Comparison of ENCODE assay signal across 7 cellular contexts in the genomic region with DNA sequence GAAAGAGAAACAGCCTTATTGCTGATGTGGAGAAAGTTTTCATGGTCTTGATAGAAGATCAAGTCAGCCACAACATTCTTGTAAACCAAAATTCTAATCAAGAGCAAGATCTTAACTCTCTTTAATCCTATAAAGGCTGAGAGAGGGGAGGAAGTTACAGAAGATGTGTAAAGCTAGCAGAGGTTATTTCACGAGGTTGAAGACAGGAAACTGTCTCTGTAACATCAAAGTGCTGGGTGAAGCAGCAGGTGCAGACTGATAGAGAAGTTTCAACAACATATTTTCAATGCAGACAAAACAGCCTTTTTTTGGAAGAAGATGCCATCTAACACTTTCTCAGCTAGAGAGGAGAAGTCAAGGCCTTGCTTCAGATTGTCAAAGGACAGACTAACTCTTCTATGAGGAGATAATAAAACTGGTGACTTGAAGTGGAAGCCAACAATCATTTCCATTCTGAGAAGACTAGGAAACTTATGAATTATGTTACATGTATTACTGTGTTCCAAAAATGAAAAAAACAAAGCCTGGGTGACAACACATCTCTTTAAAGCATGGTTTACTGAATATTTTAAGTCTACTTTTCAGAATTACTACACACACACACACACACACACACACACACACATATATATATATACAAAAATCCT.
DNase-seq lines count a peak whose midpoint lies in the region; ATAC-seq lines count a peak whose summit lies in the region.
"Not testable (repeated sequence)": the region's sequence is repeated elsewhere in the genome, so short reads cannot be mapped to it uniquely, and the experiment has no call there.

No MANE protein-coding gene starts in this region.

- POLR2A ChIA-PET in CD4-positive, alpha-beta memory T cell (lab: Charles Lee; ENCODE audit: partially characterized antibody); activated CD4-positive, alpha-beta memory T cell treated with anti-CD3 and anti-CD28 coated beads, Interleukin-2, amount 10 ng/mL, durations not matched to agents 7 days and 5 days (lab: Charles Lee); activated naive CD8-positive, alpha-beta T cell treated with anti-CD3 and anti-CD28 coated beads, Interleukin-2, amount 10 ng/mL, durations not matched to agents 7 days and 5 days (lab: Charles Lee): not testable (repeated sequence)
- POLR2A ChIA-PET in naive thymus-derived CD8-positive, alpha-beta T cell (lab: Charles Lee): interaction anchor here (1.2 kb wide), 1 partner anchor 39 kb away, joined by 3 read pairs; no protein-coding TSS in a partner anchor

- H3K4me1 Mint-ChIP-seq in CD4-positive, alpha-beta memory T cell: peaks cover 39 to 59% (median 47%) of the 10 kb centered on the region in 4 donors
- H3K4me1 Mint-ChIP-seq in T-helper 17 cell: peaks cover 25% of the 10 kb centered on the region
- H3K4me1 Mint-ChIP-seq in activated CD4-positive, alpha-beta memory T cell treated with anti-CD3 and anti-CD28 coated beads, Interleukin-2, amount 10 ng/mL, durations not matched to agents 7 days and 5 days: peaks cover 23% of the 10 kb centered on the region
- peaks cover 20% of the 10 kb centered on the region for H3K4me1 Mint-ChIP-seq in activated T-helper 17 cell treated with anti-CD3 and anti-CD28 coated beads, Interleukin-2, amount 50 U/mL, for 72 hours
- H3K4me1 Mint-ChIP-seq in activated naive CD8-positive, alpha-beta T cell treated with anti-CD3 and anti-CD28 coated beads, Interleukin-2, amount 10 ng/mL, durations not matched to agents 7 days and 5 days: peaks cover 38% of the 10 kb centered on the region
- H3K4me1 Mint-ChIP-seq in naive thymus-derived CD8-positive, alpha-beta T cell: peaks cover 28 to 59% (median 52%) of the 10 kb centered on the region in 4 donors

- peak; percentile 49 to 81 (median 76) for DNase-seq in CD4-positive, alpha-beta memory T cell
- not testable (repeated sequence) for DNase-seq in T-helper 17 cell; activated CD4-positive, alpha-beta memory T cell treated with anti-CD3 and anti-CD28 coated beads, Interleukin-2, amount 10 ng/mL, durations not matched to agents 7 days and 5 days; activated naive CD8-positive, alpha-beta T cell treated with anti-CD3 and anti-CD28 coated beads, Interleukin-2, amount 10 ng/mL, durations not matched to agents 7 days and 5 days
- peak in 8 of 10 donors; percentile 26 to 87 (median 66) for DNase-seq in naive thymus-derived CD8-positive, alpha-beta T cell

- not testable (repeated sequence) for H3K4me3 ChIP-seq in CD4-positive, alpha-beta memory T cell (ENCODE audit: low read length in 2 of 2)

- peak overlapping the region; percentile 73 to 87 (median 84) for H3K27ac Mint-ChIP-seq in CD4-positive, alpha-beta memory T cell
- H3K27ac Mint-ChIP-seq in T-helper 17 cell: peak overlapping the region; percentile 76
- H3K27ac Mint-ChIP-seq in activated CD4-positive, alpha-beta memory T cell treated with anti-CD3 and anti-CD28 coated beads, Interleukin-2, amount 10 ng/mL, durations not matched to agents 7 days and 5 days: peak overlapping the region; percentile 79
- H3K27ac Mint-ChIP-seq in activated T-helper 17 cell treated with anti-CD3 and anti-CD28 coated beads, Interleukin-2, amount 50 U/mL, for 72 hours: peak overlapping the region; percentile 63
- H3K27ac Mint-ChIP-seq in activated naive CD8-positive, alpha-beta T cell treated with anti-CD3 and anti-CD28 coated beads, Interleukin-2, amount 10 ng/mL, durations not matched to agents 7 days and 5 days: peak overlapping the region; percentile 88
- H3K27ac Mint-ChIP-seq in naive thymus-derived CD8-positive, alpha-beta T cell: peak overlapping the region; percentile 71 to 96 (median 88)

- peak; percentile 95 for ATAC-seq in T-helper 17 cell
- peak; percentile 64 for ATAC-seq in activated T-helper 17 cell treated with anti-CD3 and anti-CD28 coated beads, Interleukin-2, amount 50 U/mL, for 72 hours (replicated peaks)
- peak; percentile 95 for ATAC-seq in activated naive CD8-positive, alpha-beta T cell treated with anti-CD3 and anti-CD28 coated beads, Interleukin-2, amount 10 ng/mL, durations not matched to agents 7 days and 5 days (ENCODE audit: low read depth)
- ATAC-seq in naive thymus-derived CD8-positive, alpha-beta T cell: peak; percentile 95

- peak overlapping the region in 7 of 8 donors; percentile 32 to 82 (median 57) for H3K4me3 Mint-ChIP-seq in CD4-positive, alpha-beta memory T cell
- peak overlapping the region; percentile 13 for H3K4me3 Mint-ChIP-seq in T-helper 17 cell
- H3K4me3 Mint-ChIP-seq in activated CD4-positive, alpha-beta memory T cell treated with anti-CD3 and anti-CD28 coated beads, Interleukin-2, amount 10 ng/mL, durations not matched to agents 7 days and 5 days: not testable (repeated sequence)
- peak overlapping the region; percentile 39 for H3K4me3 Mint-ChIP-seq in activated T-helper 17 cell treated with anti-CD3 and anti-CD28 coated beads, Interleukin-2, amount 50 U/mL, for 72 hours
- peak overlapping the region; percentile 39 for H3K4me3 Mint-ChIP-seq in activated naive CD8-positive, alpha-beta T cell treated with anti-CD3 and anti-CD28 coated beads, Interleukin-2, amount 10 ng/mL, durations not matched to agents 7 days and 5 days
- H3K4me3 Mint-ChIP-seq in naive thymus-derived CD8-positive, alpha-beta T cell: peak overlapping the region in 9 of 10 donors; percentile 43 to 77 (median 59)

- CTCF ChIA-PET in CD4-positive, alpha-beta memory T cell (lab: Charles Lee; ENCODE audit: partially characterized antibody); activated CD4-positive, alpha-beta memory T cell treated with anti-CD3 and anti-CD28 coated beads, Interleukin-2, amount 10 ng/mL, durations not matched to agents 7 days and 5 days (lab: Charles Lee): not testable (repeated sequence)

- H3K36me3 Mint-ChIP-seq in CD4-positive, alpha-beta memory T cell; T-helper 17 cell (ENCODE audit: low read depth); activated CD4-positive, alpha-beta memory T cell treated with anti-CD3 and anti-CD28 coated beads, Interleukin-2, amount 10 ng/mL, durations not matched to agents 7 days and 5 days (ENCODE audit: low read depth); activated T-helper 17 cell treated with anti-CD3 and anti-CD28 coated beads, Interleukin-2, amount 50 U/mL, for 72 hours (ENCODE audit: low read depth); naive thymus-derived CD8-positive, alpha-beta T cell: not testable (repeated sequence)
- H3K36me3 Mint-ChIP-seq in activated naive CD8-positive, alpha-beta T cell treated with anti-CD3 and anti-CD28 coated beads, Interleukin-2, amount 10 ng/mL, durations not matched to agents 7 days and 5 days: peaks cover 28% of the 10 kb centered on the region

- not testable (repeated sequence) for H3K27me3 ChIP-seq in CD4-positive, alpha-beta memory T cell (ENCODE audit: insufficient read depth, low read length)

- intact Hi-C loops in CD4-positive, alpha-beta memory T cell (cut with micrococcal nuclease): loop anchor here (5.0 to 10.0 kb wide), 2 partner anchors 79 to 507 kb away; a partner anchor contains a TSS

- H3K4me1 ChIP-seq in CD4-positive, alpha-beta memory T cell (ENCODE audit: insufficient read depth, low read length): peaks cover 35% of the 10 kb centered on the region

- H3K36me3 ChIP-seq in CD4-positive, alpha-beta memory T cell (ENCODE audit: insufficient read depth, low read length); KOPT-K1 (ENCODE audit: insufficient read depth, low read length): not testable (repeated sequence)

- not testable (repeated sequence) for H3K9me3 ChIP-seq in CD4-positive, alpha-beta memory T cell (ENCODE audit: control insufficient read depth in 1 of 2, low read length in 2 of 2); T-helper 17 cell (ENCODE audit: control insufficient read depth, low read length, poor library complexity, severe bottlenecking)
- H3K9me3 ChIP-seq in KOPT-K1 (ENCODE audit: insufficient read depth, low read length, poor library complexity, severe bottlenecking): peaks cover 32% of the 10 kb centered on the region

- not testable (repeated sequence) for H3K9me3 Mint-ChIP-seq in CD4-positive, alpha-beta memory T cell; activated CD4-positive, alpha-beta memory T cell treated with anti-CD3 and anti-CD28 coated beads, Interleukin-2, amount 10 ng/mL, durations not matched to agents 7 days and 5 days; activated T-helper 17 cell treated with anti-CD3 and anti-CD28 coated beads, Interleukin-2, amount 50 U/mL, for 72 hours
- peaks cover 18% of the 10 kb centered on the region for H3K9me3 Mint-ChIP-seq in activated naive CD8-positive, alpha-beta T cell treated with anti-CD3 and anti-CD28 coated beads, Interleukin-2, amount 10 ng/mL, durations not matched to agents 7 days and 5 days
- H3K9me3 Mint-ChIP-seq in naive thymus-derived CD8-positive, alpha-beta T cell: peaks cover 0 to 13% (median 4%) of the 10 kb centered on the region in 9 donors

- H3K27ac ChIP-seq in CD4-positive, alpha-beta memory T cell (ENCODE audit: low read depth, low read length): not testable (repeated sequence)
- H3K27ac ChIP-seq in KOPT-K1 (ENCODE audit: low read depth, low read length, poor library complexity, severe bottlenecking): peak overlapping the region; percentile 82

- not testable (repeated sequence) for H3K27me3 Mint-ChIP-seq in CD4-positive, alpha-beta memory T cell; T-helper 17 cell; activated CD4-positive, alpha-beta memory T cell treated with anti-CD3 and anti-CD28 coated beads, Interleukin-2, amount 10 ng/mL, durations not matched to agents 7 days and 5 days; activated T-helper 17 cell treated with anti-CD3 and anti-CD28 coated beads, Interleukin-2, amount 50 U/mL, for 72 hours; activated naive CD8-positive, alpha-beta T cell treated with anti-CD3 and anti-CD28 coated beads, Interleukin-2, amount 10 ng/mL, durations not matched to agents 7 days and 5 days; naive thymus-derived CD8-positive, alpha-beta T cell
